Comparison of ENCODE assay signal across 8 cellular contexts in genomic region chr10:73773152-73773879, GRCh38. TPM values are rescaled to one million over a fixed set of nuclear protein-coding genes. Genes with fewer than 3 reads are reported as not detected.
A peak's percentile ranks its signal among the peaks of the same experiment; 100 is the strongest.
DNase-seq lines count a peak whose midpoint lies in the region; ATAC-seq and TF ChIP-seq lines count a peak whose summit lies in the region.

No MANE protein-coding gene starts in this region.

- CTCF ChIA-PET in activated CD4-positive, alpha-beta memory T cell treated with anti-CD3 and anti-CD28 coated beads, Interleukin-2, amount 10 ng/mL, durations not matched to agents 7 days and 5 days (lab: Charles Lee), result interaction anchor here (0.8 to 6.6 kb wide), 10 partner anchors 10 to 294 kb away, joined by 3 to 92 read pairs (median 6); partner anchors contain the start of genes CHCHD1, SEC24C and ZSWIM8

- no peaks in the 10 kb centered on the region for H3K27me3 Mint-ChIP-seq in activated CD4-positive, alpha-beta memory T cell treated with anti-CD3 and anti-CD28 coated beads, Interleukin-2, amount 10 ng/mL, durations not matched to agents 7 days and 5 days
- peaks cover 10% of the 10 kb centered on the region for H3K27me3 Mint-ChIP-seq in glutamatergic neuron (ENCODE audit: unreplicated experiment)

- H3K4me3 ChIP-seq in H7 (ENCODE audit: insufficient read depth, low read depth, low read length) (peak overlapping the region; percentile 98), skeletal muscle cell (ENCODE audit: low read depth, low read length) (peak overlapping the region; percentile 84)

- H3K36me3 ChIP-seq in H7 (replicated peaks; ENCODE audit: control insufficient read depth, insufficient read depth, low read length), result peaks cover 19% of the 10 kb centered on the region

- POLR2A ChIA-PET in activated CD4-positive, alpha-beta memory T cell treated with anti-CD3 and anti-CD28 coated beads, Interleukin-2, amount 10 ng/mL, durations not matched to agents 7 days and 5 days (lab: Charles Lee), result interaction anchor here (0.9 to 8.6 kb wide), 13 partner anchors 9 to 526 kb away, joined by 3 to 98 read pairs (median 24); partner anchors contain the start of genes CHCHD1, DNAJC9, PPP3CB and SEC24C

- peaks cover 63% of the 10 kb centered on the region for H3K4me1 Mint-ChIP-seq in activated CD4-positive, alpha-beta memory T cell treated with anti-CD3 and anti-CD28 coated beads, Interleukin-2, amount 10 ng/mL, durations not matched to agents 7 days and 5 days
- peaks cover 20% of the 10 kb centered on the region for H3K4me1 Mint-ChIP-seq in glutamatergic neuron (ENCODE audit: low read depth, unreplicated experiment)

- H3K36me3 Mint-ChIP-seq in activated CD4-positive, alpha-beta memory T cell treated with anti-CD3 and anti-CD28 coated beads, Interleukin-2, amount 10 ng/mL, durations not matched to agents 7 days and 5 days (ENCODE audit: low read depth), result peaks cover 73% of the 10 kb centered on the region
- H3K36me3 Mint-ChIP-seq in glutamatergic neuron (ENCODE audit: unreplicated experiment), result no peaks in the 10 kb centered on the region

- no peaks in the 10 kb centered on the region for H3K9me3 Mint-ChIP-seq in activated CD4-positive, alpha-beta memory T cell treated with anti-CD3 and anti-CD28 coated beads, Interleukin-2, amount 10 ng/mL, durations not matched to agents 7 days and 5 days
- H3K9me3 Mint-ChIP-seq in glutamatergic neuron (ENCODE audit: unreplicated experiment), result peaks cover 9% of the 10 kb centered on the region

- no peaks in the 10 kb centered on the region for H3K27me3 ChIP-seq in H7 (ENCODE audit: control insufficient read depth, insufficient read depth, low read length)

- TF ChIP-seq CTCF in C4-2B (conservative IDR thresholded peaks at IDR 0.05) (no peak), glutamatergic neuron (IDR thresholded peaks at IDR 0.05; ENCODE audit: partially characterized antibody, unreplicated experiment) (no peak)

- peak overlapping the region; percentile 93 for H3K27ac Mint-ChIP-seq in activated CD4-positive, alpha-beta memory T cell treated with anti-CD3 and anti-CD28 coated beads, Interleukin-2, amount 10 ng/mL, durations not matched to agents 7 days and 5 days
- H3K27ac Mint-ChIP-seq in glutamatergic neuron (ENCODE audit: unreplicated experiment), result peak overlapping the region; percentile 88

- ATAC-seq in GM18907 (IDR thresholded peaks at IDR 0.05; ENCODE audit: unreplicated experiment), result no peak

- peak overlapping the region; percentile 89 for H3K27ac ChIP-seq in C4-2B

- H3K4me3 Mint-ChIP-seq in activated CD4-positive, alpha-beta memory T cell treated with anti-CD3 and anti-CD28 coated beads, Interleukin-2, amount 10 ng/mL, durations not matched to agents 7 days and 5 days, result peak overlapping the region; percentile 85
- H3K4me3 Mint-ChIP-seq in glutamatergic neuron (ENCODE audit: unreplicated experiment), result peak overlapping the region; percentile 96

- DNase-seq in H7 (no peak), glutamatergic neuron (no peak), skeletal muscle cell (ENCODE audit: low read depth) (no peak), NCI-H446 (lab: John Stamatoyannopoulos, UW) (no peak), GOT3 (lab: John Stamatoyannopoulos, UW) (no peak)
- no peak for DNase-seq in activated CD4-positive, alpha-beta memory T cell treated with anti-CD3 and anti-CD28 coated beads, Interleukin-2, amount 10 ng/mL, durations not matched to agents 7 days and 5 days

RNA-seq across cellular contexts. Expression of gene CHCHD1, which starts 8.5 kb away (rescaled TPM):
- total RNA-seq in H7 (2014; rRNA removed; shearing (Covaris generic)), result 82.7 and 91.4 TPM in 2 replicates
- total RNA-seq in activated CD4-positive, alpha-beta memory T cell treated with anti-CD3 and anti-CD28 coated beads, Interleukin-2, amount 10 ng/mL, durations not matched to agents 7 days and 5 days, result 10 to 100 TPM; 31.4 to 34.6 TPM
- 30.9 TPM for total RNA-seq in glutamatergic neuron (ENCODE audit: unreplicated experiment)

RNA-seq across cellular contexts. Expression of gene ZSWIM8, which starts 12.1 kb away (rescaled TPM):
- 21.8 and 59.8 TPM in 2 replicates for total RNA-seq in H7 (2014; rRNA removed; shearing (Covaris generic))
- 10 to 100 TPM; 88.0 to 92.2 TPM for total RNA-seq in activated CD4-positive, alpha-beta memory T cell treated with anti-CD3 and anti-CD28 coated beads, Interleukin-2, amount 10 ng/mL, durations not matched to agents 7 days and 5 days
- total RNA-seq in glutamatergic neuron (ENCODE audit: unreplicated experiment), result 165 TPM

RNA-seq across cellular contexts. Expression of gene SEC24C, which starts 29.1 kb away (rescaled TPM):
- total RNA-seq in H7 (2014; rRNA removed; shearing (Covaris generic)), result 76.2 and 84.2 TPM in 2 replicates
- 100 to 1,000 TPM; 106 to 108 TPM for total RNA-seq in activated CD4-positive, alpha-beta memory T cell treated with anti-CD3 and anti-CD28 coated beads, Interleukin-2, amount 10 ng/mL, durations not matched to agents 7 days and 5 days
- 91.1 TPM for total RNA-seq in glutamatergic neuron (ENCODE audit: unreplicated experiment)

RNA-seq across cellular contexts. Expression of gene NDST2, which starts 38.1 kb away (rescaled TPM):
- total RNA-seq in H7 (2014; rRNA removed; shearing (Covaris generic)), result 26.0 and 31.6 TPM in 2 replicates
- 10 to 100 TPM; 58.3 to 58.4 TPM for total RNA-seq in activated CD4-positive, alpha-beta memory T cell treated with anti-CD3 and anti-CD28 coated beads, Interleukin-2, amount 10 ng/mL, durations not matched to agents 7 days and 5 days
- total RNA-seq in glutamatergic neuron (ENCODE audit: unreplicated experiment), result 34.4 TPM
